ENCODE assay signal across 8 cellular contexts in genomic region chr6:101393291-101394251, GRCh38. TPM values are rescaled to one million over a fixed set of nuclear protein-coding genes. Genes with fewer than 3 reads are reported as not detected.
DNase-seq lines count a peak whose midpoint lies in the region; ATAC-seq and TF ChIP-seq lines count a peak whose summit lies in the region.

Gene GRIK2, plus strand, starts transcription at chr6:101393708.

- H3K9me3 ChIP-seq in upper lobe of left lung = no peaks in the 10 kb centered on the region

- H3K27ac ChIP-seq in upper lobe of left lung = no peak within 1 kb of the TSS

- peak in 2 of 6 experiments; percentile 14 to 19 for TF ChIP-seq CTCF in upper lobe of left lung (IDR thresholded peaks at IDR 0.05)

- no peak for TF ChIP-seq EP300 in upper lobe of left lung (IDR thresholded peaks at IDR 0.05)

- peaks cover 0 to 16% (median 7%) of the 10 kb centered on the region in 4 donors for H3K4me1 ChIP-seq in upper lobe of left lung

- no peaks in the 10 kb centered on the region for H3K36me3 ChIP-seq in upper lobe of left lung

- H3K4me3 ChIP-seq in upper lobe of left lung = peak within 1 kb of the TSS in 3 of 4 donors; percentile 31 to 45 (median 43)

- no peak for TF ChIP-seq POLR2A in upper lobe of left lung (IDR thresholded peaks at IDR 0.05)

- DNase-seq in NCI-H526 treated with DMSO at 0.1 percent for 48 hours (lab: John Stamatoyannopoulos, UW) = peak; percentile 90
- peak; percentile 21 to 53 for DNase-seq in cerebellar nuclear complex (lab: John Stamatoyannopoulos, UW)
- DNase-seq in left colon = peak in 1 of 2 donors; percentile 43
- peak; percentile 22 to 84 for DNase-seq in upper lobe of left lung
- no peak for DNase-seq in HuH-7.5 (ENCODE audit: low spot score)
- DNase-seq in NK-92 (lab: John Stamatoyannopoulos, UW; ENCODE audit: unreplicated experiment) = no peak

- WGBS in upper lobe of left lung, 2 donors = 2 to 3% methylated on average over 26 to 53 of the region's 71 CpGs

- ATAC-seq in GM18519 (IDR thresholded peaks at IDR 0.05; ENCODE audit: low FRiP score, unreplicated experiment) = peak; percentile 43
- peak; percentile 67 for ATAC-seq in HG03066 (IDR thresholded peaks at IDR 0.05; ENCODE audit: low read depth, unreplicated experiment)
- peak; percentile 82 for ATAC-seq in left colon
- peak; percentile 49 to 61 for ATAC-seq in upper lobe of left lung (ENCODE audit: low FRiP score in 2 of 2)

- intact Hi-C loops in left colon (cut with DNase I, micrococcal nuclease) = no loop called here

- peaks cover 0 to 27% (median 10%) of the 10 kb centered on the region in 4 donors for H3K27me3 ChIP-seq in upper lobe of left lung

RNA-seq across cellular contexts. Expression of gene GRIK2, which starts in this region (rescaled TPM):
- total RNA-seq in left colon (1 to 10 TPM; 1.2 to 1.9 TPM), upper lobe of left lung (1 to 10 TPM in 1 of 6 donors, under 1 TPM in 3, not detected in 2; 0.07 to 1.2 (median 0.50) TPM)

Comparison
In these comparisons a context has a peak if more than half of its experiments do, and no peak if none do; other contexts are left out.
1. DNase-seq: peak in NCI-H526 treated with DMSO at 0.1 percent for 48 hours (single experiment), cerebellar nuclear complex (2 of 2) and upper lobe of left lung (2 of 2); none in HuH-7.5 (single experiment) and NK-92 (single experiment).
2. Peak in every context shown above with its lines, with median percentiles within 50 percentile points of each other: ATAC-seq.